19 cellular contexts compared by ENCODE assay signal in the genomic region with DNA sequence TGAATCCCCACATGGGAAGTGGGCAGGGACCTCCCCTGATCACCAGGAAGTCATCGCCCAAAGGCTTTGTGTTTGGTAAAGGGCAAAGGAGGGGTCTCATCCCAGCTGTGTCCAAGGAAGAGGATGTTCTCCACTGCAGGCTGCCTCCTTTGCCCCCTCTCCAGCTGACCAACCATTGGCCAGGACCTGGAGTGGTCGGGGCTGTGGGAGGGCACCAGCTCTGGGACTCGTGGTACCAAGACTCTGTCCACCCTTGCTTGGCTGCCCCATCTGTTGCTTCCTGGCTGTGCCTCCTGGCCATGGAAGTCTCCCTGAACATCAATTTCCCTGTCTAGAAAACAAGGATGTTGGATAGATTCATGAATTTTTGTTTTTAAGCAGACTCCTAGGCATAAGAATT. TPM values are rescaled to one million over a fixed set of nuclear protein-coding genes. Genes with fewer than 3 reads are reported as not detected.
DNase-seq lines count a peak whose midpoint lies in the region; ATAC-seq and TF ChIP-seq lines count a peak whose summit lies in the region.
"Had no signal": no experiment of that assay in that cellular context is flagged by ENCODE, and none has a peak within 500 bp of the region (broad histone marks: within the 10 kb centered on the region; RNA-seq: fewer than 3 reads in every experiment).

No MANE protein-coding gene starts in this region.

- no peak for TF ChIP-seq POLR2A in IMR-90 (IDR thresholded peaks at IDR 0.05; ENCODE audit: low read depth, low read length)
- TF ChIP-seq POLR2A in esophagus squamous epithelium (IDR thresholded peaks at IDR 0.05), result no peak
- no peak for TF ChIP-seq POLR2A in thyroid gland (IDR thresholded peaks at IDR 0.05)
- TF ChIP-seq POLR2A in tibial nerve (IDR thresholded peaks at IDR 0.05), result no peak

- no peak for DNase-seq in IMR-90
- no peak for DNase-seq in esophagus squamous epithelium (lab: John Stamatoyannopoulos, UW)
- no peak for DNase-seq in neuronal stem cell (ENCODE audit: low spot score)
- no peak for DNase-seq in thyroid gland
- DNase-seq in cerebellum (ENCODE audit: low spot score), result no peak
- DNase-seq in stimulated activated CD4-positive, alpha-beta T cell treated with anti-CD3 and anti-CD28 coated beads, Interleukin-2, amount 100 ng/mL, for 48 hours, result no peak
- DNase-seq in tibial nerve (ENCODE audit: low spot score in 2 of 2), result no peak
- DNase-seq: activated CD4-positive, alpha-beta T cell treated with anti-CD3 and anti-CD28 coated beads, Interleukin-2, amount 10 ng/mL, durations not matched to agents 7 days and 5 days; H9; hypothalamus; naive B cell; NCI-H187 treated with DMSO at 0.1 percent for 48 hours; NCI-H2227 treated with DMSO at 0.1 percent for 48 hours; stimulated activated naive CD8-positive, alpha-beta T cell treated with anti-CD3 and anti-CD28 coated beads, Interleukin-15, Interleukin-2, amounts not matched to agents 100 U/mL and 50 U/mL, for 24 hours had no signal

- H3K4me3 ChIP-seq in IMR-90 (ENCODE audit: insufficient read depth, low read depth, low read length) (no peak overlapping the region), esophagus squamous epithelium (no peak overlapping the region), neuronal stem cell (ENCODE audit: low read length in 2 of 2) (no peak overlapping the region), thyroid gland (replicated peaks in 1 of 3) (no peak overlapping the region), tibial nerve (no peak overlapping the region)
- H3K4me3 ChIP-seq: K562, pancreas, SJCRH30 had no signal

- CTCF ChIA-PET in IMR-90 (lab: Yijun Ruan, JAX), result interaction anchor here (0.7 kb wide), 1 partner anchor 165 kb away, joined by 5 read pairs; no protein-coding TSS in a partner anchor

- no peak overlapping the region for H3K23ac ChIP-seq in IMR-90 (ENCODE audit: low read depth, low read length)
- H3K23ac ChIP-seq in neuronal stem cell (ENCODE audit: low read depth, low read length, poor library complexity), result no peak overlapping the region

- H3K14ac ChIP-seq in IMR-90 (replicated peaks; ENCODE audit: low read depth, low read length) (no peak overlapping the region), neuronal stem cell (ENCODE audit: low read length) (no peak overlapping the region)

- TF ChIP-seq RAD21 in IMR-90 (IDR thresholded peaks at IDR 0.05; ENCODE audit: low read length), result no peak

- H3K9ac ChIP-seq in IMR-90 (ENCODE audit: low read depth, low read length) (no peak overlapping the region), neuronal stem cell (ENCODE audit: low read depth, low read length, poor library complexity) (no peak overlapping the region)

- no peak for TF ChIP-seq CTCF in IMR-90 (conservative IDR thresholded peaks at IDR 0.05; ENCODE audit: low read depth, low read length)
- no peak for TF ChIP-seq CTCF in esophagus squamous epithelium (IDR thresholded peaks at IDR 0.05)
- no peak for TF ChIP-seq CTCF in thyroid gland (IDR thresholded peaks at IDR 0.05)
- no peak for TF ChIP-seq CTCF in tibial nerve (IDR thresholded peaks at IDR 0.05)

- H4K20me1 ChIP-seq in IMR-90 (ENCODE audit: insufficient read depth, low read length), result peaks cover 2% of the 10 kb centered on the region; the same call in 1 of the 2 replicates

- intact Hi-C loops in IMR-90 (cut with micrococcal nuclease) (no loop called here), esophagus squamous epithelium (cut with DNase I) (no loop called here), thyroid gland (cut with DNase I) (no loop called here)

- H3K9me1 ChIP-seq in IMR-90 (ENCODE audit: insufficient read depth, low read length), result peaks cover 14% of the 10 kb centered on the region

- dilution Hi-C loops in IMR-90 (cut with HindIII; ENCODE audit: low sequenced_read_pairs, unreplicated experiment), result no loop called here

- H3K4me2 ChIP-seq in IMR-90 (ENCODE audit: low read depth, low read length) (no peak overlapping the region), neuronal stem cell (ENCODE audit: insufficient read depth, low read length, poor library complexity, severe bottlenecking) (no peak overlapping the region)

- H3K56ac ChIP-seq in IMR-90 (ENCODE audit: extremely low read depth, insufficient read depth, low read length), result no peak overlapping the region

- WGBS in IMR-90 (ENCODE audit: extremely low coverage in 2 of 2, insufficient read length in 1 of 2), 2 experiments, result no CpG with 5 or more reads among the region's 3 CpGs
- 60 to 74% methylated on average over 2 to 3 of the region's 3 CpGs for WGBS in esophagus squamous epithelium, 2 donors
- WGBS in neuronal stem cell (ENCODE audit: extremely low coverage in 2 of 2, insufficient read length in 2 of 2, insufficient replicate concordance in 1 of 2), 2 donors, result no CpG with 5 or more reads among the region's 3 CpGs
- 70 to 78% methylated on average over 3 of the region's 3 CpGs for WGBS in thyroid gland, 2 donors
- WGBS in tibial nerve, 2 donors, result 57 to 72% methylated on average over 1 to 3 of the region's 3 CpGs

- no peak overlapping the region for H2AK9ac ChIP-seq in IMR-90 (replicated peaks; ENCODE audit: low read depth, low read length, poor library complexity)

- H4K8ac ChIP-seq in IMR-90 (ENCODE audit: low read depth in 2 of 2, low read length in 2 of 2) (no peak overlapping the region), neuronal stem cell (ENCODE audit: low read depth, low read length) (no peak overlapping the region)

- H3K27me3 ChIP-seq in IMR-90 (ENCODE audit: control insufficient read depth, insufficient read depth, low read length) (no peaks in the 10 kb centered on the region), esophagus squamous epithelium (peaks cover 0 to 13% (median 0%) of the 10 kb centered on the region in 4 donors), neuronal stem cell (ENCODE audit: control insufficient read depth in 3 of 3, insufficient read depth in 3 of 3, low read depth in 1 of 3, low read length in 3 of 3) (peaks cover 0 to 13% (median 2%) of the 10 kb centered on the region in 3 experiments), thyroid gland (no peaks in the 10 kb centered on the region), tibial nerve (no peaks in the 10 kb centered on the region)
- H3K27me3 ChIP-seq: pancreas, SJCRH30 had no signal

- TF ChIP-seq EP300 in tibial nerve (IDR thresholded peaks at IDR 0.05), result peak in 1 of 2 donors; percentile 8

- H2BK120ac ChIP-seq in IMR-90 (ENCODE audit: low read depth, low read length) (peak overlapping the region; percentile 0; the same call in 1 of the 2 replicates), neuronal stem cell (ENCODE audit: low read depth, low read length) (no peak overlapping the region)

- peak overlapping the region; percentile 58 for H2AK5ac ChIP-seq in IMR-90 (ENCODE audit: low read depth, low read length)
- peak overlapping the region; percentile 65 for H2AK5ac ChIP-seq in neuronal stem cell (ENCODE audit: low read depth, low read length)

- no peak overlapping the region; the same call in 1 of the 2 replicates for H4K5ac ChIP-seq in IMR-90 (ENCODE audit: low read depth, low read length)

- H4K91ac ChIP-seq in IMR-90 (ENCODE audit: insufficient read depth, low read depth, low read length), result 0 out of 2 replicates have a peak overlapping the region, but pooled peaks have one; percentile 12
- H4K91ac ChIP-seq in neuronal stem cell (ENCODE audit: low read depth, low read length, poor library complexity), result no peak overlapping the region

- H2BK5ac ChIP-seq in IMR-90 (ENCODE audit: low read depth, low read length, poor library complexity, severe bottlenecking) (no peak overlapping the region), neuronal stem cell (ENCODE audit: low read length) (no peak overlapping the region)

- peaks cover 11% of the 10 kb centered on the region for H3K4me1 ChIP-seq in IMR-90 (ENCODE audit: control insufficient read depth, insufficient read depth, low read length)
- peaks cover 0 to 52% (median 26%) of the 10 kb centered on the region in 3 donors for H3K4me1 ChIP-seq in esophagus squamous epithelium
- peaks cover 13 to 14% of the 10 kb centered on the region in 2 donors for H3K4me1 ChIP-seq in neuronal stem cell (ENCODE audit: control insufficient read depth in 2 of 2, insufficient read depth in 1 of 2, low read depth in 1 of 2, low read length in 2 of 2)
- H3K4me1 ChIP-seq in thyroid gland, result peaks cover 6 to 30% of the 10 kb centered on the region in 2 donors
- peaks cover 0 to 59% (median 25%) of the 10 kb centered on the region in 4 donors for H3K4me1 ChIP-seq in tibial nerve

- H3K18ac ChIP-seq in IMR-90 (ENCODE audit: low read depth, low read length) (no peak overlapping the region; the same call in 1 of the 2 replicates), neuronal stem cell (ENCODE audit: low read length) (peak overlapping the region; percentile 92)

- peak overlapping the region; percentile 82 for H2BK12ac ChIP-seq in neuronal stem cell (ENCODE audit: low read length)

- in situ Hi-C loops in IMR-90 (cut with MboI; ENCODE audit: low sequenced_read_pairs), result no loop called here

- H3K79me1 ChIP-seq in IMR-90 (ENCODE audit: low read depth in 1 of 2, low read length in 2 of 2) (peaks cover 3 to 18% of the 10 kb centered on the region in 2 experiments; a peak in 2 of 4 replicates), neuronal stem cell (ENCODE audit: low read depth, low read length) (no peaks in the 10 kb centered on the region)

- H2BK15ac ChIP-seq in IMR-90 (ENCODE audit: low read depth, low read length) (no peak overlapping the region), neuronal stem cell (ENCODE audit: low read length) (no peak overlapping the region)

- BruUV-seq in IMR-90 (replicated peaks; lab: Mats Ljungman, UMichigan), result no TSS peak

- H2AFZ ChIP-seq in IMR-90 (replicated peaks; ENCODE audit: low read length, poor library complexity) (no peak overlapping the region), neuronal stem cell (ENCODE audit: low read length) (peak overlapping the region; percentile 25)

- no peak for ATAC-seq in IMR-90 (ENCODE audit: low read depth)
- ATAC-seq: activated naive CD4-positive, alpha-beta T cell treated with anti-CD3 and anti-CD28 coated beads, Interleukin-2, amount 50 U/mL, for 72 hours; K562; stimulated activated naive CD8-positive, alpha-beta T cell treated with anti-CD3 and anti-CD28 coated beads, Interleukin-15, Interleukin-2, amounts not matched to agents 100 U/mL and 50 U/mL, for 24 hours had no signal

- no peak overlapping the region for H2BK20ac ChIP-seq in IMR-90 (ENCODE audit: low read depth, low read length)

- H3K9me3 ChIP-seq in IMR-90 (ENCODE audit: control insufficient read depth, insufficient read depth, low read length), result no peaks in the 10 kb centered on the region
- no peaks in the 10 kb centered on the region for H3K9me3 ChIP-seq in esophagus squamous epithelium
- H3K9me3 ChIP-seq in neuronal stem cell (replicated peaks in 1 of 2; ENCODE audit: control insufficient read depth in 2 of 2, insufficient read depth in 1 of 2, low read depth in 1 of 2, low read length in 2 of 2), result no peaks in the 10 kb centered on the region
- H3K9me3 ChIP-seq in thyroid gland, result no peaks in the 10 kb centered on the region
- H3K9me3 ChIP-seq in tibial nerve, result no peaks in the 10 kb centered on the region
- H3K9me3 ChIP-seq: pancreas, SJCRH30 had no signal

- no peak overlapping the region; the same call in 1 of the 2 replicates for H3K4ac ChIP-seq in IMR-90 (ENCODE audit: low read depth, low read length)
- H3K4ac ChIP-seq in neuronal stem cell (ENCODE audit: low read length), result no peak overlapping the region

- H3K27ac ChIP-seq in IMR-90 (ENCODE audit: insufficient read depth, low read length) (no peak overlapping the region), esophagus squamous epithelium (peak overlapping the region in 3 of 4 donors; percentile 40 to 76 (median 61)), neuronal stem cell (replicated peaks; ENCODE audit: low read length) (peak overlapping the region; percentile 72), thyroid gland (peak overlapping the region; percentile 18 to 67 (median 65)), tibial nerve (peak overlapping the region in 2 of 4 donors; percentile 30 to 60)
- H3K27ac ChIP-seq: SJCRH30 had no signal

- POLR2A ChIA-PET in IMR-90 (lab: Charles Lee; ENCODE audit: unreplicated experiment), result interaction anchor here (0.6 kb wide), 1 partner anchor 130 kb away, joined by 3 read pairs; no protein-coding TSS in a partner anchor

- H3K36me3 ChIP-seq in IMR-90 (ENCODE audit: control insufficient read depth, insufficient read depth, low read length) (no peaks in the 10 kb centered on the region), esophagus squamous epithelium (no peaks in the 10 kb centered on the region), neuronal stem cell (replicated peaks in 1 of 2; ENCODE audit: control insufficient read depth in 2 of 2, insufficient read depth in 2 of 2, low read length in 2 of 2) (no peaks in the 10 kb centered on the region), thyroid gland (no peaks in the 10 kb centered on the region), tibial nerve (no peaks in the 10 kb centered on the region)
- H3K36me3 ChIP-seq: pancreas, SJCRH30 had no signal

RNA-seq across cellular contexts. Expression of a gene that starts 34.1 kb away (rescaled TPM):
- total RNA-seq in IMR-90 (2012; rRNA removed) (1.9 and 2.2 TPM in 2 replicates), esophagus squamous epithelium (10 to 100 TPM in 2 of 4 donors, 1 to 10 TPM in 2; 3.4 to 33.2 (median 9.7) TPM), thyroid gland (10 to 100 TPM in 3 of 4 donors, 1 to 10 TPM in 1; 8.0 to 15.2 (median 12.8) TPM), cerebellum (23.2 TPM), tibial nerve (10 to 100 TPM; 25.8 to 55.3 (median 36.0) TPM)
- polyA plus RNA-seq in IMR-90 (2012; rRNA removed), result 3.1 and 3.7 TPM in 2 replicates
- 1.9 and 4.0 TPM in 2 replicates for polyA plus RNA-seq in IMR-90 (2012; cell fraction: cytosol; rRNA removed)
- 4.3 and 4.6 TPM in 2 replicates for polyA plus RNA-seq in IMR-90 (2012; cell fraction: nucleus; rRNA removed; ENCODE audit: low replicate concordance)
- polyA plus RNA-seq in neuronal stem cell (2013, experiment 1 of 2), result 0.59 TPM
- polyA plus RNA-seq in neuronal stem cell (2013, experiment 2 of 2), result 0.62 TPM
- total RNA-seq: H9, lung microvascular endothelial cell had no signal
